ENCODE assay signal across 35 cellular contexts in genomic region chr10:81146436-81146835, GRCh38.
"Had no signal": no experiment of that assay in that cellular context is flagged by ENCODE, and none has a peak within 500 bp of the region (broad histone marks: within the 10 kb centered on the region; RNA-seq: fewer than 3 reads in every experiment).

No MANE protein-coding gene starts in this region.

- H3K9me3 Mint-ChIP-seq: T-helper 1 cell treated with Interleukin-12 subunit alpha and Interleukin-12 subunit beta and Interleukin-4 antibody, amounts not matched to agents 30 μg/mL and 1 μg/mL, for 36 hours had no signal

- H3K4me3 ChIP-seq: MG63, SJCRH30 had no signal

- H3K4me3 Mint-ChIP-seq: T-helper 1 cell treated with Interleukin-12 subunit alpha and Interleukin-12 subunit beta and Interleukin-4 antibody, amounts not matched to agents 30 μg/mL and 1 μg/mL, for 36 hours had no signal

- H3K4me2 ChIP-seq: SK-N-SH had no signal

- H3K9ac ChIP-seq: SK-N-SH had no signal

- H3K27ac Mint-ChIP-seq: T-helper 1 cell treated with Interleukin-12 subunit alpha and Interleukin-12 subunit beta and Interleukin-4 antibody, amounts not matched to agents 30 μg/mL and 1 μg/mL, for 36 hours had no signal

- DNase-seq: MG63, NCI-H1048, NCI-H1092 treated with DMSO at 0.1 percent for 48 hours, NCI-H1105 treated with DMSO at 0.1 percent for 48 hours, NCI-H1417, NCI-H1436, NCI-H146, NCI-H1694, NCI-H187, NCI-H1930, NCI-H2029 treated with DMSO at 0.1 percent for 48 hours, NCI-H2081 treated with DMSO at 0.1 percent for 48 hours, NCI-H2107, NCI-H2171, NCI-H226, NCI-H446 treated with DMSO at 0.1 percent for 48 hours, NCI-H510A, NCI-H524, NCI-H526, NCI-H69, NCI-H748 treated with DMSO at 0.1 percent for 48 hours, NCI-H82, PC-3, SHP77, SIG-M5, SJCRH30, SK-N-SH, SW 1271, T-helper 1 cell, T-helper 2 cell had no signal

- H3K27ac ChIP-seq: RWPE1, SJCRH30 had no signal

- H3K36me3 ChIP-seq: MG63, SJCRH30 had no signal

- H3K27me3 ChIP-seq: MG63, SJCRH30 had no signal

- FAIRE-seq: RCC 7860 had no signal

- ATAC-seq: Panc1, PC-3, Right ventricle myocardium inferior had no signal

- H3K9me3 ChIP-seq: MG63, SJCRH30, SK-N-SH had no signal

- H3K4me1 ChIP-seq: SJCRH30 had no signal
